In genomic region chr12:4604684-4605193, GRCh38 we compare ENCODE assay signal across 8 cellular contexts. TPM values are rescaled to one million over a fixed set of nuclear protein-coding genes. Genes with fewer than 3 reads are reported as not detected.
A peak's percentile ranks its signal among the peaks of the same experiment; 100 is the strongest.
DNase-seq lines count a peak whose midpoint lies in the region; ATAC-seq and TF ChIP-seq lines count a peak whose summit lies in the region.

No MANE protein-coding gene starts in this region.

- TF ChIP-seq CTCF in C4-2B (conservative IDR thresholded peaks at IDR 0.05) (peak; percentile 99), dorsolateral prefrontal cortex (IDR thresholded peaks at IDR 0.05 in 54 of 56, conservative IDR thresholded peaks at IDR 0.05 in 2 of 56; ENCODE audit: low read depth in 1 of 56, partially characterized antibody in 56 of 56) (peak; percentile 93 to 100 (median 98)), right lobe of liver (IDR thresholded peaks at IDR 0.05) (peak; percentile 96 to 99 (median 97))

- 2% methylated on average over 16 of the region's 25 CpGs for WGBS in right lobe of liver (ENCODE audit: insufficient coverage, low coverage, low lambda C conversion rate, missing lambda C conversion rate)

- DNase-seq in NCI-H526 (lab: John Stamatoyannopoulos, UW) (peak; percentile 65 to 91), dorsolateral prefrontal cortex (peak; percentile 62 to 86 (median 82)), right lobe of liver (peak; percentile 76 to 84 (median 83))
- DNase-seq in activated CD4-positive, alpha-beta T cell treated with anti-CD3 and anti-CD28 coated beads, Interleukin-2, amount 50 U/mL, for 4 hours: peak; percentile 77
- peak; percentile 69 to 78 for DNase-seq in stimulated activated CD4-positive, alpha-beta T cell treated with anti-CD3 and anti-CD28 coated beads, Interleukin-4, amount 100 ng/mL, for 4 hours

- intact Hi-C loops in dorsolateral prefrontal cortex (cut with DNase I) (loop anchor here (2.0 to 10.0 kb wide), 3 partner anchors 44 to 160 kb away; partner anchors contain the start of genes AKAP3 (in 2 of the 2), NDUFA9 (in 2 of the 2) and RAD51AP1 (in 2 of the 2)), right lobe of liver (cut with DNase I) (no loop called here)

- TF ChIP-seq POLR2A in GM19193 (IDR thresholded peaks at IDR 0.05; ENCODE audit: extremely low read depth, insufficient read depth, insufficient read length) (peak; percentile 75), right lobe of liver (IDR thresholded peaks at IDR 0.05) (peak; percentile 36)

- H3K36me3 ChIP-seq in right lobe of liver: no peaks in the 10 kb centered on the region

- peak overlapping the region; percentile 82 for H3K27ac ChIP-seq in C4-2B
- peak overlapping the region in 49 of 59 donors; percentile 2 to 93 (median 67) for H3K27ac ChIP-seq in dorsolateral prefrontal cortex
- peak overlapping the region in 2 of 3 donors; percentile 45 to 56 for H3K27ac ChIP-seq in right lobe of liver

- H3K4me3 ChIP-seq in dorsolateral prefrontal cortex (peak overlapping the region; percentile 62 to 99 (median 86)), right lobe of liver (peak overlapping the region; percentile 85 to 94 (median 90))

- H3K27me3 ChIP-seq in dorsolateral prefrontal cortex: no peaks in the 10 kb centered on the region
- no peaks in the 10 kb centered on the region for H3K27me3 ChIP-seq in right lobe of liver

- ATAC-seq in HG03439 (IDR thresholded peaks at IDR 0.05; ENCODE audit: unreplicated experiment): peak; percentile 94
- ATAC-seq in right lobe of liver: peak; percentile 99 to 100 (median 100)

- H3K9me3 ChIP-seq in right lobe of liver: no peaks in the 10 kb centered on the region

- peaks cover 0 to 9% (median 2%) of the 10 kb centered on the region in 4 donors for H3K4me1 ChIP-seq in right lobe of liver

RNA-seq across cellular contexts. Expression of gene DYRK4, which starts 42.7 kb away (rescaled TPM):
- 10 to 100 TPM; 23.2 to 53.0 (median 37.2) TPM for total RNA-seq in dorsolateral prefrontal cortex
- 10 to 100 TPM in 4 of 6 experiments, 1 to 10 TPM in 2; 8.9 to 16.7 (median 10.6) TPM for total RNA-seq in right lobe of liver

RNA-seq across cellular contexts. Expression of gene AKAP3, which starts 44.1 kb away (rescaled TPM):
- total RNA-seq in dorsolateral prefrontal cortex (10 to 100 TPM in 1 of 120 experiments, 1 to 10 TPM in 117, under 1 TPM in 2; 0.41 to 13.6 (median 3.8) TPM), right lobe of liver (1 to 10 TPM in 4 of 6 experiments, under 1 TPM in 2; 0.72 to 3.2 (median 2.1) TPM)

RNA-seq across cellular contexts. Expression of gene NDUFA9, which starts 44.2 kb away (rescaled TPM):
- total RNA-seq in dorsolateral prefrontal cortex (100 to 1,000 TPM in 19 of 120 experiments, 10 to 100 TPM in 101; 42.3 to 124 (median 84.2) TPM), right lobe of liver (10 to 100 TPM; 30.6 to 75.2 (median 57.8) TPM)

Comparison
In these comparisons a context has a peak if more than half of its experiments do, and no peak if none do; other contexts are left out.
1. Peak in every context shown above with its lines: DNase-seq, ATAC-seq, H3K4me3 ChIP-seq and H3K27ac ChIP-seq.
2. intact Hi-C loops: an anchor here in dorsolateral prefrontal cortex (2.0 to 10.0 kb wide); none called in right lobe of liver.